1 cellular context compared by ENCODE assay signal in the genomic region with DNA sequence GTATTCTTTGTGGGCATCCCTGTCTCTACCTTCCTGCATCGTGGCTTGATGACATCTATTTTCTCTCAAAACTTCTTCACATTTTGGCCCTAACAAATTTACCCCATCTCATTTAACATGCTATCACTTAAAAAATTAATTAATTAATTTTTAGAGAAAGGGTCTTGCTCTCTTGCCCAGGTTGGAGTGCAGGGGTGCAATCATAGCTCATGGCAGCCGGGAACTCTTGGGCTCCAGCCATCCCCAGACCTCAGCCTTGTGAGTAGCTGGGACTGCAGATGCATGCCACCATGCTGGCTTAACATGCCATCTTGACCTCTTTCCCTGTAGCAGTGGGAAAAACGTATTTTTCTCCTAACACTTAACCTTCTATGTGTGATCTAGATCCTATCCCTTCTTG.
TF ChIP-seq lines count a peak whose summit lies in the region.

No MANE protein-coding gene starts in this region.

TF ChIP-seq in H1, 55 proteins besides CTCF, POLR2A, EP300 and RAD21:
- TF ChIP-seq RFX5 (IDR thresholded peaks at IDR 0.05; ENCODE audit: borderline replicate concordance, low read depth, low read length): no peak
- TF ChIP-seq PHF8 (conservative IDR thresholded peaks at IDR 0.05; ENCODE audit: low read depth, low read length): no peak
- TF ChIP-seq, protein P1, sequence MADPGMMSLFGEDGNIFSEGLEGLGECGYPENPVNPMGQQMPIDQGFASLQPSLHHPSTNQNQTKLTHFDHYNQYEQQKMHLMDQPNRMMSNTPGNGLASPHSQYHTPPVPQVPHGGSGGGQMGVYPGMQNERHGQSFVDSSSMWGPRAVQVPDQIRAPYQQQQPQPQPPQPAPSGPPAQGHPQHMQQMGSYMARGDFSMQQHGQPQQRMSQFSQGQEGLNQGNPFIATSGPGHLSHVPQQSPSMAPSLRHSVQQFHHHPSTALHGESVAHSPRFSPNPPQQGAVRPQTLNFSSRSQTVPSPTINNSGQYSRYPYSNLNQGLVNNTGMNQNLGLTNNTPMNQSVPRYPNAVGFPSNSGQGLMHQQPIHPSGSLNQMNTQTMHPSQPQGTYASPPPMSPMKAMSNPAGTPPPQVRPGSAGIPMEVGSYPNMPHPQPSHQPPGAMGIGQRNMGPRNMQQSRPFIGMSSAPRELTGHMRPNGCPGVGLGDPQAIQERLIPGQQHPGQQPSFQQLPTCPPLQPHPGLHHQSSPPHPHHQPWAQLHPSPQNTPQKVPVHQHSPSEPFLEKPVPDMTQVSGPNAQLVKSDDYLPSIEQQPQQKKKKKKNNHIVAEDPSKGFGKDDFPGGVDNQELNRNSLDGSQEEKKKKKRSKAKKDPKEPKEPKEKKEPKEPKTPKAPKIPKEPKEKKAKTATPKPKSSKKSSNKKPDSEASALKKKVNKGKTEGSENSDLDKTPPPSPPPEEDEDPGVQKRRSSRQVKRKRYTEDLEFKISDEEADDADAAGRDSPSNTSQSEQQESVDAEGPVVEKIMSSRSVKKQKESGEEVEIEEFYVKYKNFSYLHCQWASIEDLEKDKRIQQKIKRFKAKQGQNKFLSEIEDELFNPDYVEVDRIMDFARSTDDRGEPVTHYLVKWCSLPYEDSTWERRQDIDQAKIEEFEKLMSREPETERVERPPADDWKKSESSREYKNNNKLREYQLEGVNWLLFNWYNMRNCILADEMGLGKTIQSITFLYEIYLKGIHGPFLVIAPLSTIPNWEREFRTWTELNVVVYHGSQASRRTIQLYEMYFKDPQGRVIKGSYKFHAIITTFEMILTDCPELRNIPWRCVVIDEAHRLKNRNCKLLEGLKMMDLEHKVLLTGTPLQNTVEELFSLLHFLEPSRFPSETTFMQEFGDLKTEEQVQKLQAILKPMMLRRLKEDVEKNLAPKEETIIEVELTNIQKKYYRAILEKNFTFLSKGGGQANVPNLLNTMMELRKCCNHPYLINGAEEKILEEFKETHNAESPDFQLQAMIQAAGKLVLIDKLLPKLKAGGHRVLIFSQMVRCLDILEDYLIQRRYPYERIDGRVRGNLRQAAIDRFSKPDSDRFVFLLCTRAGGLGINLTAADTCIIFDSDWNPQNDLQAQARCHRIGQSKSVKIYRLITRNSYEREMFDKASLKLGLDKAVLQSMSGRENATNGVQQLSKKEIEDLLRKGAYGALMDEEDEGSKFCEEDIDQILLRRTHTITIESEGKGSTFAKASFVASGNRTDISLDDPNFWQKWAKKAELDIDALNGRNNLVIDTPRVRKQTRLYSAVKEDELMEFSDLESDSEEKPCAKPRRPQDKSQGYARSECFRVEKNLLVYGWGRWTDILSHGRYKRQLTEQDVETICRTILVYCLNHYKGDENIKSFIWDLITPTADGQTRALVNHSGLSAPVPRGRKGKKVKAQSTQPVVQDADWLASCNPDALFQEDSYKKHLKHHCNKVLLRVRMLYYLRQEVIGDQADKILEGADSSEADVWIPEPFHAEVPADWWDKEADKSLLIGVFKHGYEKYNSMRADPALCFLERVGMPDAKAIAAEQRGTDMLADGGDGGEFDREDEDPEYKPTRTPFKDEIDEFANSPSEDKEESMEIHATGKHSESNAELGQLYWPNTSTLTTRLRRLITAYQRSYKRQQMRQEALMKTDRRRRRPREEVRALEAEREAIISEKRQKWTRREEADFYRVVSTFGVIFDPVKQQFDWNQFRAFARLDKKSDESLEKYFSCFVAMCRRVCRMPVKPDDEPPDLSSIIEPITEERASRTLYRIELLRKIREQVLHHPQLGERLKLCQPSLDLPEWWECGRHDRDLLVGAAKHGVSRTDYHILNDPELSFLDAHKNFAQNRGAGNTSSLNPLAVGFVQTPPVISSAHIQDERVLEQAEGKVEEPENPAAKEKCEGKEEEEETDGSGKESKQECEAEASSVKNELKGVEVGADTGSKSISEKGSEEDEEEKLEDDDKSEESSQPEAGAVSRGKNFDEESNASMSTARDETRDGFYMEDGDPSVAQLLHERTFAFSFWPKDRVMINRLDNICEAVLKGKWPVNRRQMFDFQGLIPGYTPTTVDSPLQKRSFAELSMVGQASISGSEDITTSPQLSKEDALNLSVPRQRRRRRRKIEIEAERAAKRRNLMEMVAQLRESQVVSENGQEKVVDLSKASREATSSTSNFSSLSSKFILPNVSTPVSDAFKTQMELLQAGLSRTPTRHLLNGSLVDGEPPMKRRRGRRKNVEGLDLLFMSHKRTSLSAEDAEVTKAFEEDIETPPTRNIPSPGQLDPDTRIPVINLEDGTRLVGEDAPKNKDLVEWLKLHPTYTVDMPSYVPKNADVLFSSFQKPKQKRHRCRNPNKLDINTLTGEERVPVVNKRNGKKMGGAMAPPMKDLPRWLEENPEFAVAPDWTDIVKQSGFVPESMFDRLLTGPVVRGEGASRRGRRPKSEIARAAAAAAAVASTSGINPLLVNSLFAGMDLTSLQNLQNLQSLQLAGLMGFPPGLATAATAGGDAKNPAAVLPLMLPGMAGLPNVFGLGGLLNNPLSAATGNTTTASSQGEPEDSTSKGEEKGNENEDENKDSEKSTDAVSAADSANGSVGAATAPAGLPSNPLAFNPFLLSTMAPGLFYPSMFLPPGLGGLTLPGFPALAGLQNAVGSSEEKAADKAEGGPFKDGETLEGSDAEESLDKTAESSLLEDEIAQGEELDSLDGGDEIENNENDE (IDR thresholded peaks at IDR 0.05; ENCODE audit: insufficient replicate concordance, low read length): no peak
- TF ChIP-seq HDAC6 (IDR thresholded peaks at IDR 0.05; ENCODE audit: low read depth, low read length): no peak
- no peak for TF ChIP-seq JUND (IDR thresholded peaks at IDR 0.05; ENCODE audit: low read length)
- TF ChIP-seq TEAD4 (IDR thresholded peaks at IDR 0.05; ENCODE audit: low read depth, low read length): no peak
- no peak for TF ChIP-seq SAP30 (IDR thresholded peaks at IDR 0.05; ENCODE audit: insufficient read depth, insufficient replicate concordance, low read length)
- no peak for TF ChIP-seq NRF1 (IDR thresholded peaks at IDR 0.05; ENCODE audit: low read depth, low read length)
- no peak for TF ChIP-seq JUN (IDR thresholded peaks at IDR 0.05; ENCODE audit: low read depth, low read length)
- TF ChIP-seq BCL11A (IDR thresholded peaks at IDR 0.05; ENCODE audit: low read depth in 2 of 2, low read length in 2 of 2): no peak
- no peak for TF ChIP-seq ASH2L (IDR thresholded peaks at IDR 0.05; ENCODE audit: low read length)
- no peak for TF ChIP-seq TBP (IDR thresholded peaks at IDR 0.05; ENCODE audit: low read depth, low read length)
- no peak for TF ChIP-seq RNF2 (IDR thresholded peaks at IDR 0.05; ENCODE audit: borderline replicate concordance, low read depth, low read length, missing control alignments, poor library complexity, severe bottlenecking)
- TF ChIP-seq SUZ12 (IDR thresholded peaks at IDR 0.05; ENCODE audit: low read length): no peak
- TF ChIP-seq SIX5 (IDR thresholded peaks at IDR 0.05; ENCODE audit: low read depth, low read length): no peak
- TF ChIP-seq EGR1 (IDR thresholded peaks at IDR 0.05; ENCODE audit: borderline replicate concordance, low read depth, low read length): no peak
